In the genomic region with DNA sequence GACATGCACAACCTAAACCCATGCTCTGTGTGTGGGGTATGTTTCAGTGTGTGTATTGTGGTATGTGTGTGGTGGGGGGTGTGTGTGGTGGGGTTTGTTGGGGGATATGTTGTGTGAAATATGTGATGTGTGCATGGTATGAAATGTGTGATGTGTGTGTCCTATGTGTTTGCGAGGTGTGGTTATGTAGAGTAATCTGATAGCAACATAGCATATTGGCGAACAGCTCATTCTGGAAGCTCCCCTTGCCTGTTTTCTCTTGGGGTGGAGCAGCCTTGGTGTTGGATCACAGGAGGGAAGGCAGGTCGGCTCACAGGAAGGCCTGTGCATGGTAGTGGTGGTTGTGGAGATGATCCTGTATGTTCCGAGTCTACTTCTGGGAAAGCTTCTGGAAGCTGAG, we compare ENCODE assay signal across 1 cellular context.
TF ChIP-seq lines count a peak whose summit lies in the region.

No MANE protein-coding gene starts in this region.

TF ChIP-seq in IMR-90, 13 proteins besides CTCF, POLR2A, EP300 and RAD21:
- no peak for TF ChIP-seq FOS (IDR thresholded peaks at IDR 0.05; ENCODE audit: low read depth, low read length)
- TF ChIP-seq, protein P1, sequence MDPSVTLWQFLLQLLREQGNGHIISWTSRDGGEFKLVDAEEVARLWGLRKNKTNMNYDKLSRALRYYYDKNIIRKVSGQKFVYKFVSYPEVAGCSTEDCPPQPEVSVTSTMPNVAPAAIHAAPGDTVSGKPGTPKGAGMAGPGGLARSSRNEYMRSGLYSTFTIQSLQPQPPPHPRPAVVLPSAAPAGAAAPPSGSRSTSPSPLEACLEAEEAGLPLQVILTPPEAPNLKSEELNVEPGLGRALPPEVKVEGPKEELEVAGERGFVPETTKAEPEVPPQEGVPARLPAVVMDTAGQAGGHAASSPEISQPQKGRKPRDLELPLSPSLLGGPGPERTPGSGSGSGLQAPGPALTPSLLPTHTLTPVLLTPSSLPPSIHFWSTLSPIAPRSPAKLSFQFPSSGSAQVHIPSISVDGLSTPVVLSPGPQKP (IDR thresholded peaks at IDR 0.05; ENCODE audit: borderline replicate concordance, low read depth, low read length): no peak
- TF ChIP-seq RCOR1 (IDR thresholded peaks at IDR 0.05; ENCODE audit: insufficient replicate concordance, low read length): no peak
- no peak for TF ChIP-seq MAZ (IDR thresholded peaks at IDR 0.05; ENCODE audit: borderline replicate concordance, low read depth, low read length)
- no peak for TF ChIP-seq CEBPB (IDR thresholded peaks at IDR 0.05; ENCODE audit: low read depth, low read length)
- TF ChIP-seq CHD1 (IDR thresholded peaks at IDR 0.05; ENCODE audit: low read depth, low read length): no peak
